In the genomic region with DNA sequence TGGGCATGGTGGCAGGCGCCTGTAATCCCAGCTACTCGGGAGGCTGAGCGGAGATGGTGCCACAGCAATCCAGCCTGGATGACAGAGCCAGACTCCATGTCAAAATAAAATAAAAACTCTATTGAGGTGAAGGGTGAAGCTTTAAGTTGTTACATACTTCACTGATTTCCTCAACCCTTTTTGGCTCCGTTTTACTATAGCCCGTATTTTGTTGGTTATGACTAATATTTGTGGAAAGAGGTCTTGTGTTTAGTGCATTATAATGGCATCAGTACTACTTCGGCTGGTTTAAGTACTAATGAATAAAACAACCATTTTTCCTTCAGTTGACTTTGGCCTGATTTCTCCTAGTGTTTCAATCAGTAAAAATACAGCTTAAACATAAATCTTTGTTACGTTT, we compare ENCODE assay signal across 14 cellular contexts. TPM values are rescaled to one million over a fixed set of nuclear protein-coding genes. Genes with fewer than 3 reads are reported as not detected.
"Had no signal": no experiment of that assay in that cellular context is flagged by ENCODE, and none has a peak within 500 bp of the region (broad histone marks: within the 10 kb centered on the region; RNA-seq: fewer than 3 reads in every experiment).

No MANE protein-coding gene starts in this region.

- H3K27ac ChIP-seq: gastroesophageal sphincter, pancreas, thyroid gland, uterus had no signal

- H3K27me3 ChIP-seq: gastroesophageal sphincter, pancreas, thyroid gland, uterus had no signal

- H3K4me3 Mint-ChIP-seq: activated B cell treated with CpG ODN at 0.5 μM for 24 hours; activated CD4-positive, alpha-beta T cell treated with anti-CD3 and anti-CD28 coated beads, Interleukin-2, amount 10 ng/mL, durations not matched to agents 24 days and 14 days; activated naive CD4-positive, alpha-beta T cell treated with anti-CD3 and anti-CD28 coated beads, Interleukin-2, amount 10 ng/mL, durations not matched to agents 7 days and 5 days; T-helper 17 cell had no signal

- H3K27ac Mint-ChIP-seq: activated B cell treated with CpG ODN at 0.5 μM for 24 hours; activated CD4-positive, alpha-beta T cell treated with anti-CD3 and anti-CD28 coated beads, Interleukin-2, amount 10 ng/mL, durations not matched to agents 24 days and 14 days; activated naive CD4-positive, alpha-beta T cell treated with anti-CD3 and anti-CD28 coated beads, Interleukin-2, amount 10 ng/mL, durations not matched to agents 7 days and 5 days; T-helper 17 cell had no signal

- H3K9me3 ChIP-seq: gastroesophageal sphincter, pancreas, thyroid gland, uterus had no signal

- H3K4me1 ChIP-seq: gastroesophageal sphincter, thyroid gland, uterus had no signal

- H3K27me3 Mint-ChIP-seq: activated B cell treated with CpG ODN at 0.5 μM for 24 hours; activated CD4-positive, alpha-beta T cell treated with anti-CD3 and anti-CD28 coated beads, Interleukin-2, amount 10 ng/mL, durations not matched to agents 24 days and 14 days; T-helper 17 cell had no signal

- H3K9me3 Mint-ChIP-seq: activated B cell treated with CpG ODN at 0.5 μM for 24 hours; activated CD4-positive, alpha-beta T cell treated with anti-CD3 and anti-CD28 coated beads, Interleukin-2, amount 10 ng/mL, durations not matched to agents 24 days and 14 days; activated naive CD4-positive, alpha-beta T cell treated with anti-CD3 and anti-CD28 coated beads, Interleukin-2, amount 10 ng/mL, durations not matched to agents 7 days and 5 days had no signal

- DNase-seq: activated B cell treated with CpG ODN at 0.5 μM for 24 hours; activated CD4-positive, alpha-beta T cell treated with anti-CD3 and anti-CD28 coated beads, Interleukin-2, amount 10 ng/mL, durations not matched to agents 24 days and 14 days; activated CD8-positive, alpha-beta memory T cell treated with anti-CD3 and anti-CD28 coated beads for 24 hours; activated naive CD4-positive, alpha-beta T cell treated with anti-CD3 and anti-CD28 coated beads, Interleukin-2, amount 10 ng/mL, durations not matched to agents 7 days and 5 days; left ventricle myocardium superior; pancreas; retina; T-helper 17 cell; thyroid gland; uterus had no signal

- H3K36me3 ChIP-seq: gastroesophageal sphincter, pancreas, thyroid gland, uterus had no signal

- H3K4me1 Mint-ChIP-seq: activated B cell treated with CpG ODN at 0.5 μM for 24 hours; activated CD4-positive, alpha-beta T cell treated with anti-CD3 and anti-CD28 coated beads, Interleukin-2, amount 10 ng/mL, durations not matched to agents 24 days and 14 days; activated naive CD4-positive, alpha-beta T cell treated with anti-CD3 and anti-CD28 coated beads, Interleukin-2, amount 10 ng/mL, durations not matched to agents 7 days and 5 days; T-helper 17 cell had no signal

- ATAC-seq: gastroesophageal sphincter, left ventricle myocardium superior, pancreas, T-helper 17 cell had no signal

- H3K4me3 ChIP-seq: gastroesophageal sphincter, pancreas, thyroid gland, uterus had no signal

- FAIRE-seq: pancreas had no signal

RNA-seq across cellular contexts. Expression of a gene that starts 27.0 kb away (rescaled TPM):
- total RNA-seq: kidney epithelial cell, left ventricle myocardium superior had no signal
- polyA plus RNA-seq: esophagus, neural cell had no signal
